ENCODE assay signal across 8 cellular contexts in the genomic region with DNA sequence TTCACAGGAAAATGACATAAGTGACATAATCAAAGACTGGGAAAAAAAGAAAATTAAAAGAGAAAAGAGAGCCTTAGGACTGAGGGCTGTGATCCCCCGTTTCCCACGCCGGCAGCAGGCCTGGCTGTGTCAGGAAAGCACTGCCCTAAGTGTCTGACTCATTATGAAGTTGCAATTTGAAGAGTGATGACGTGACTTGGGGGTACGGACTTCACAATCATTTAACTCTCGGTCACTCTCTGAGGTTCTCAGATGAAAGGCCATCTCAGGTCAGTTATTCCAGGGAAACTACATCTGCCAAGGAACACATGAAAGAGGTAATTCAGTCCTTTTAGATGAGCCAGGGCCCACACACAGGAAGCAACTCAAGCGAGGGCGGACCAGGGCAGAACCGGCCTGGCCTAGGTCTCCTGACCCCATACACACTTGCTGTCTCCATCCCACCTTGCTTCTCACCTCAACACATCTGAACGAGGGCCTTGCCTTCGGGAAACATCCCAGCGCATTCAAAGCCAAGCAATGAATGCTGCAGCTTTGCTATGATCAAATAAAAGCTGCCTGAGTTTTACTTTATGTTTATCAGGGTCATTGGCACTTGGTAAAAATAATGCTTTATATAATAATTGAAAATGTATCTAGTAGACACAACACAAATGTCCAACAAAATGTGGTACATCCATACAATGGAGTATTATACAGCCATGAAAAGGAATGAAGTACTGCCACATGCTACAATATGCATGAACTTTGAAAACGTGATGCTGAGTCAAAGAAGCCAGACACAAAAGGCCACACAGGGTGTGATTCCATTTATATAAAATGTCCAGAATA.
DNase-seq lines count a peak whose midpoint lies in the region; ATAC-seq and TF ChIP-seq lines count a peak whose summit lies in the region.

No MANE protein-coding gene starts in this region.

- H3K4me3 ChIP-seq in OCI-LY3 (ENCODE audit: low read length) (no peak overlapping the region), duodenal mucosa (ENCODE audit: low read depth in 1 of 2, low read length in 2 of 2) (no peak overlapping the region)

- no peak overlapping the region for H3K9ac ChIP-seq in OCI-LY3 (ENCODE audit: low read length)
- no peak overlapping the region for H3K9ac ChIP-seq in duodenal mucosa (ENCODE audit: low read depth in 1 of 2, low read length in 2 of 2)

- ATAC-seq in GM18873 (IDR thresholded peaks at IDR 0.05; ENCODE audit: low FRiP score, unreplicated experiment) = no peak

- peak overlapping the region; percentile 12; the same call in 1 of the 2 replicates for H3K4me2 ChIP-seq in OCI-LY3 (ENCODE audit: low read length)

- peak overlapping the region; percentile 65 to 95 (median 78) for H3K4me3 Mint-ChIP-seq in nephron

- no peak overlapping the region for H2AFZ ChIP-seq in OCI-LY3 (ENCODE audit: low read depth, low read length)

- peaks cover 19% of the 10 kb centered on the region; the same call in 1 of the 2 replicates for H4K20me1 ChIP-seq in OCI-LY3 (ENCODE audit: insufficient read depth, low read length)

- H3K36me3 Mint-ChIP-seq in nephron (ENCODE audit: low read depth) = peaks cover 37% of the 10 kb centered on the region

- H3K27ac ChIP-seq in OCI-LY3 (ENCODE audit: low read length) (no peak overlapping the region), duodenal mucosa (ENCODE audit: low read depth, low read length) (peak overlapping the region; percentile 44)

- H3K27me3 ChIP-seq in OCI-LY3 (ENCODE audit: low read depth, low read length) (peaks cover 14% of the 10 kb centered on the region), duodenal mucosa (ENCODE audit: control insufficient read depth in 1 of 2, insufficient read depth in 2 of 2, low read length in 2 of 2) (no peaks in the 10 kb centered on the region)

- H3K4me1 ChIP-seq in OCI-LY3 (ENCODE audit: low read length) (peaks cover 53% of the 10 kb centered on the region), duodenal mucosa (ENCODE audit: control insufficient read depth in 1 of 2, insufficient read depth in 2 of 2, low read length in 2 of 2) (peaks cover 33 to 36% of the 10 kb centered on the region in 2 donors)

- H3K79me2 ChIP-seq in OCI-LY3 (ENCODE audit: low read length) = peaks cover 33% of the 10 kb centered on the region

- H3K36me3 ChIP-seq in OCI-LY3 (replicated peaks; ENCODE audit: low read depth, low read length) = peaks cover 9% of the 10 kb centered on the region
- peaks cover 0 to 8% of the 10 kb centered on the region in 2 donors for H3K36me3 ChIP-seq in duodenal mucosa (ENCODE audit: control insufficient read depth in 1 of 2, insufficient read depth in 2 of 2, low read length in 2 of 2)

- H3K4me1 Mint-ChIP-seq in nephron = peaks cover 61% of the 10 kb centered on the region

- H3K9me3 Mint-ChIP-seq in nephron = no peaks in the 10 kb centered on the region

- TF ChIP-seq CTCF in OCI-LY3 (IDR thresholded peaks at IDR 0.05; ENCODE audit: low read depth, low read length) (no peak), nephron (IDR thresholded peaks at IDR 0.05; ENCODE audit: unreplicated experiment in 3 of 3) (no peak)

- no peaks in the 10 kb centered on the region for H3K27me3 Mint-ChIP-seq in nephron (ENCODE audit: low read depth)

- DNase-seq in ELF-1 (ENCODE audit: low read depth, low spot score) = peak; percentile 12
- DNase-seq in NCI-H774 (lab: John Stamatoyannopoulos, UW) = no peak
- no peak for DNase-seq in NCI-H69 (lab: John Stamatoyannopoulos, UW)
- no peak for DNase-seq in amygdala (lab: John Stamatoyannopoulos, UW)

- H3K27ac Mint-ChIP-seq in nephron = peak overlapping the region in 2 of 3 experiments; percentile 89 to 94

- peaks cover 5% of the 10 kb centered on the region; the same call in 1 of the 2 replicates for H3K9me3 ChIP-seq in OCI-LY3 (ENCODE audit: insufficient read depth, low read length)
- no peaks in the 10 kb centered on the region for H3K9me3 ChIP-seq in duodenal mucosa (ENCODE audit: control insufficient read depth in 1 of 2, low read length in 2 of 2)
